In the genomic region with DNA sequence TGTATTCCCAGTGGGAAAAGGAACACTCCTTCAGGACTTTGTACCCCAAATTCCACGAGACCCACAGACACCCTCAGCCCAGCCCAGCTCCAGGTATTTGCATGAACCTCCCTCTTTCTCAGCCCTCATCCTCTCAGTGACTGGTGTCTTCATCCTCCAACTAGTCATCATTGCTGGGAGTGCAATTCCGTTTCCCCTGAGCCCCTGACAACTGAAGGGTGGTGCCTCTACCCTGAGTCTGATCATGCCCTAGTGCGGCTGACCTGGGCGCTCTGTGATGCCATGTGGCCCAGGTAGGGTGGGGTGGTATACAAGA, we compare ENCODE assay signal across 7 cellular contexts. TPM values are rescaled to one million over a fixed set of nuclear protein-coding genes. Genes with fewer than 3 reads are reported as not detected.
DNase-seq lines count a peak whose midpoint lies in the region; ATAC-seq and TF ChIP-seq lines count a peak whose summit lies in the region.

No MANE protein-coding gene starts in this region.

- WGBS in testis, 2 donors, result 12 to 15% methylated on average over 2 to 4 of the region's 4 CpGs

- TF ChIP-seq CTCF in VCaP (conservative IDR thresholded peaks at IDR 0.05), result no peak
- no peak for TF ChIP-seq CTCF in testis (IDR thresholded peaks at IDR 0.05)

- DNase-seq in testis, result no peak
- DNase-seq in pons (ENCODE audit: low spot score), result no peak
- DNase-seq in NCI-H526 treated with DMSO at 0.1 percent for 48 hours (lab: John Stamatoyannopoulos, UW), result no peak

- ATAC-seq in GM19023 (IDR thresholded peaks at IDR 0.05; ENCODE audit: unreplicated experiment), result peak; percentile 10
- peak; percentile 8 for ATAC-seq in HG02884 (IDR thresholded peaks at IDR 0.05; ENCODE audit: unreplicated experiment)

- intact Hi-C loops in testis (cut with DNase I; ENCODE audit: low total_unique reads), result no loop called here

- no peaks in the 10 kb centered on the region for H3K9me3 ChIP-seq in iPS-18c (ENCODE audit: control insufficient read depth, insufficient read depth, low read length)
- no peaks in the 10 kb centered on the region for H3K9me3 ChIP-seq in testis

- H3K27ac ChIP-seq in VCaP, result peak overlapping the region; percentile 70
- peak overlapping the region; percentile 52 to 57 for H3K27ac ChIP-seq in testis

- H3K27me3 ChIP-seq in testis, result no peaks in the 10 kb centered on the region

- peaks cover 24% of the 10 kb centered on the region for H3K4me1 ChIP-seq in testis

- no peak for TF ChIP-seq POLR2A in testis (IDR thresholded peaks at IDR 0.05)

- peak overlapping the region; percentile 87 for H3K4me3 ChIP-seq in iPS-18c (ENCODE audit: insufficient read depth, low read depth, low read length)
- peak overlapping the region; percentile 45 to 68 for H3K4me3 ChIP-seq in testis

- no peaks in the 10 kb centered on the region for H3K36me3 ChIP-seq in testis (ENCODE audit: low read depth, missing control alignments)

RNA-seq across cellular contexts. Expression of gene ZNF692, which starts 3.8 kb away (rescaled TPM):
- total RNA-seq in testis, result 10 to 100 TPM; 86.2 to 89.4 TPM
- 82.9 TPM for polyA plus RNA-seq in testis (ENCODE audit: insufficient read depth, low read depth, low replicate concordance)

RNA-seq across cellular contexts. Expression of gene ZNF672, which starts 24.6 kb away (rescaled TPM):
- total RNA-seq in testis, result 10 to 100 TPM; 57.3 to 65.0 TPM
- polyA plus RNA-seq in testis (ENCODE audit: insufficient read depth, low read depth, low replicate concordance), result 28.4 TPM

RNA-seq across cellular contexts. Expression of gene SH3BP5L, which starts 36.9 kb away (rescaled TPM):
- total RNA-seq in testis, result 10 to 100 TPM; 31.1 to 31.5 TPM
- polyA plus RNA-seq in testis (ENCODE audit: insufficient read depth, low read depth, low replicate concordance), result 26.8 TPM

RNA-seq across cellular contexts. Expression of gene PGBD2, which starts 43.4 kb away (rescaled TPM):
- 10 to 100 TPM; 12.2 to 13.5 TPM for total RNA-seq in testis
- 18.8 TPM for polyA plus RNA-seq in testis (ENCODE audit: insufficient read depth, low read depth, low replicate concordance)
